21 cellular contexts compared by ENCODE assay signal in the genomic region with DNA sequence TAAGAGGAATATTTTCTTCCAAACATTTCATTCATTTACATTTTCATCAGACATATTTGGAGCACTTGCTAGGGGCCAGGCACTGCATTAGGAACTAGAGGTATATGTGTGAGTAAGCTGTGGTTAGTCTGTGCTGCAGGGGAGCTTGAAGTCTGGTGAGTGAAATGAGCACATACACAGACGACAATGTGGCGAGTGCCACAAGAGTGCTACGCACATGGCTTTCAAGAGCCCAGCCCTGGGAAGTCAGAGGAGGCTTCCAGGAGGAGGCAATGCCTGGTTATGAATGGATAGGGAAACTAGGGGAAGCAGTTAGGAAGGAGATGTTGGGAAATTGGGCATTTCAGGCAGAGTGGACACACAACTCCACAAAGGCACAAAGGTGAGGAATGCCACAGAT.
DNase-seq lines count a peak whose midpoint lies in the region; ATAC-seq, FAIRE-seq and TF ChIP-seq lines count a peak whose summit lies in the region.
"Had no signal": no experiment of that assay in that cellular context is flagged by ENCODE, and none has a peak within 500 bp of the region (broad histone marks: within the 10 kb centered on the region; RNA-seq: fewer than 3 reads in every experiment).

No MANE protein-coding gene starts in this region.

- H4K8ac ChIP-seq in IMR-90 (ENCODE audit: low read depth in 2 of 2, low read length in 2 of 2) = no peak overlapping the region
- no peak overlapping the region for H4K8ac ChIP-seq in neuronal stem cell (ENCODE audit: low read depth, low read length)

- no peak overlapping the region for H2BK120ac ChIP-seq in IMR-90 (ENCODE audit: low read depth, low read length)
- no peak overlapping the region for H2BK120ac ChIP-seq in neuronal stem cell (ENCODE audit: low read depth, low read length)

- H2AK5ac ChIP-seq in IMR-90 (ENCODE audit: low read depth, low read length) = no peak overlapping the region
- H2AK5ac ChIP-seq in neuronal stem cell (ENCODE audit: low read depth, low read length) = no peak overlapping the region

- H3K9me1 ChIP-seq in IMR-90 (ENCODE audit: insufficient read depth, low read length) = no peaks in the 10 kb centered on the region

- H4K5ac ChIP-seq in IMR-90 (ENCODE audit: low read depth, low read length) = no peak overlapping the region

- H3K9ac ChIP-seq in IMR-90 (ENCODE audit: low read depth, low read length) = no peak overlapping the region
- no peak overlapping the region for H3K9ac ChIP-seq in GM12878 (ENCODE audit: control insufficient read depth, insufficient read depth, low read length)
- no peak overlapping the region for H3K9ac ChIP-seq in neuronal stem cell (ENCODE audit: low read depth, low read length, poor library complexity)
- H3K9ac ChIP-seq: BLaER1 treated with 17β-estradiol and CSF1 and Interleukin-3, amounts not matched to agents 10 nM and 100 nM had no signal

- TF ChIP-seq EP300 in GM12878 (IDR thresholded peaks at IDR 0.05; ENCODE audit: borderline replicate concordance in 1 of 2, control insufficient read depth in 1 of 2, low read depth in 2 of 2, low read length in 2 of 2) = no peak
- TF ChIP-seq EP300 in stomach (IDR thresholded peaks at IDR 0.05) = no peak

- 63% methylated on average over 2 of the region's 3 CpGs; no CpG with 5 or more reads in 1 of the 2 experiments for WGBS in IMR-90 (ENCODE audit: extremely low coverage in 2 of 2, insufficient read length in 1 of 2), 2 experiments
- WGBS in GM12878 (ENCODE audit: insufficient coverage, insufficient replicate concordance, low lambda C conversion rate, missing lambda C conversion rate) = 0% methylated on average over 3 of the region's 3 CpGs
- no CpG with 5 or more reads among the region's 3 CpGs for WGBS in neuronal stem cell (ENCODE audit: extremely low coverage in 2 of 2, insufficient read length in 2 of 2, insufficient replicate concordance in 1 of 2), 2 donors
- 84% methylated on average over 3 of the region's 3 CpGs for WGBS in right cardiac atrium
- WGBS in stomach, 5 donors = 64 to 93% (median 84%) methylated on average over 3 of the region's 3 CpGs

- no peak for FAIRE-seq in GM12878 (lab: Jason Lieb, UNC)
- FAIRE-seq: A204.1, G401.6, GM12892, GM18507 had no signal

- no peak overlapping the region for H2BK5ac ChIP-seq in IMR-90 (ENCODE audit: low read depth, low read length, poor library complexity, severe bottlenecking)
- H2BK5ac ChIP-seq in neuronal stem cell (ENCODE audit: low read length) = no peak overlapping the region

- H3K18ac ChIP-seq in IMR-90 (ENCODE audit: low read depth, low read length) (no peak overlapping the region), neuronal stem cell (ENCODE audit: low read length) (peak overlapping the region; percentile 8)

- H3K4ac ChIP-seq in IMR-90 (ENCODE audit: low read depth, low read length) (no peak overlapping the region), neuronal stem cell (ENCODE audit: low read length) (no peak overlapping the region)

- H4K91ac ChIP-seq in IMR-90 (ENCODE audit: insufficient read depth, low read depth, low read length) = no peak overlapping the region
- H4K91ac ChIP-seq in neuronal stem cell (ENCODE audit: low read depth, low read length, poor library complexity) = no peak overlapping the region

- H3K23ac ChIP-seq in IMR-90 (ENCODE audit: low read depth, low read length) (no peak overlapping the region), neuronal stem cell (ENCODE audit: low read depth, low read length, poor library complexity) (no peak overlapping the region)

- H3K9me3 ChIP-seq in IMR-90 (ENCODE audit: control insufficient read depth, insufficient read depth, low read length) (no peaks in the 10 kb centered on the region), GM12878 (replicated peaks; ENCODE audit: control insufficient read depth, insufficient read depth, low read length) (no peaks in the 10 kb centered on the region; the same call in 2 of the 3 replicates), neuronal stem cell (replicated peaks in 1 of 2; ENCODE audit: control insufficient read depth in 2 of 2, insufficient read depth in 1 of 2, low read depth in 1 of 2, low read length in 2 of 2) (peaks cover 0 to 3% of the 10 kb centered on the region in 2 donors), right cardiac atrium (ENCODE audit: control insufficient read depth, low read length) (peaks cover 2% of the 10 kb centered on the region), stomach (peaks cover 0 to 8% (median 4%) of the 10 kb centered on the region in 4 donors), vagina (no peaks in the 10 kb centered on the region)
- H3K9me3 ChIP-seq: Caco-2 had no signal

- ATAC-seq in IMR-90 (ENCODE audit: low read depth) (no peak), GM12878 (peak; percentile 56), right cardiac atrium (no peak)
- ATAC-seq: CD8-positive, alpha-beta T cell had no signal

- TF ChIP-seq CTCF in IMR-90 (conservative IDR thresholded peaks at IDR 0.05; ENCODE audit: low read depth, low read length) (no peak), GM12878 (IDR thresholded peaks at IDR 0.05 in 2 of 3, conservative IDR thresholded peaks at IDR 0.05 in 1 of 3; ENCODE audit: control insufficient read depth in 2 of 3, extremely low read depth in 1 of 3, insufficient read depth in 1 of 3, low read depth in 3 of 3, low read length in 3 of 3) (no peak), stomach (IDR thresholded peaks at IDR 0.05) (no peak), vagina (IDR thresholded peaks at IDR 0.05) (no peak)

- dilution Hi-C loops in IMR-90 (cut with HindIII; ENCODE audit: low sequenced_read_pairs, unreplicated experiment) = no loop called here

- H2BK15ac ChIP-seq in IMR-90 (ENCODE audit: low read depth, low read length) (no peak overlapping the region), neuronal stem cell (ENCODE audit: low read length) (no peak overlapping the region)

- H3K79me2 ChIP-seq in GM12878 (ENCODE audit: control insufficient read depth, insufficient read depth, low read length) = no peaks in the 10 kb centered on the region

- BruUV-seq in IMR-90 (replicated peaks; lab: Mats Ljungman, UMichigan) (no TSS peak), GM12878 (replicated peaks; lab: Mats Ljungman, UMichigan) (no TSS peak)

- H3K56ac ChIP-seq in IMR-90 (ENCODE audit: extremely low read depth, insufficient read depth, low read length) = no peak overlapping the region

- H3K4me2 ChIP-seq in IMR-90 (ENCODE audit: low read depth, low read length) (no peak overlapping the region), GM12878 (ENCODE audit: control insufficient read depth, insufficient read depth) (no peak overlapping the region), neuronal stem cell (ENCODE audit: insufficient read depth, low read length, poor library complexity, severe bottlenecking) (no peak overlapping the region)
- H3K4me2 ChIP-seq: BLaER1 treated with 17β-estradiol and CSF1 and Interleukin-3, amounts not matched to agents 10 nM and 100 nM had no signal

- TF ChIP-seq RAD21 in IMR-90 (IDR thresholded peaks at IDR 0.05; ENCODE audit: low read length) (no peak), GM12878 (IDR thresholded peaks at IDR 0.05; ENCODE audit: insufficient read depth, low read depth, low read length) (no peak)

- no peak overlapping the region for H3K14ac ChIP-seq in IMR-90 (replicated peaks; ENCODE audit: low read depth, low read length)
- H3K14ac ChIP-seq in neuronal stem cell (ENCODE audit: low read length) = no peak overlapping the region

- RAD21 ChIA-PET in GM12878 (lab: Charles Lee; ENCODE audit: unreplicated experiment) = no interaction called here

- intact Hi-C loops in IMR-90 (cut with micrococcal nuclease) (no loop called here), GM12878 (cut with micrococcal nuclease; ENCODE audit: unreplicated experiment) (no loop called here), right cardiac atrium (cut with DNase I) (no loop called here), stomach (cut with DNase I; ENCODE audit: low total_unique reads) (no loop called here), vagina (cut with DNase I) (no loop called here)

- H3K79me1 ChIP-seq in IMR-90 (ENCODE audit: low read depth in 1 of 2, low read length in 2 of 2) = no peaks in the 10 kb centered on the region
- no peaks in the 10 kb centered on the region for H3K79me1 ChIP-seq in neuronal stem cell (ENCODE audit: low read depth, low read length)

- H2AFZ ChIP-seq in IMR-90 (replicated peaks; ENCODE audit: low read length, poor library complexity) (peak overlapping the region; percentile 59), GM12878 (ENCODE audit: control insufficient read depth, low read depth, low read length) (no peak overlapping the region), neuronal stem cell (ENCODE audit: low read length) (no peak overlapping the region)

- H4K20me1 ChIP-seq in IMR-90 (ENCODE audit: insufficient read depth, low read length) (no peaks in the 10 kb centered on the region), GM12878 (ENCODE audit: control insufficient read depth, insufficient read depth) (no peaks in the 10 kb centered on the region)
- H4K20me1 ChIP-seq: BLaER1 treated with 17β-estradiol and CSF1 and Interleukin-3, amounts not matched to agents 10 nM and 100 nM had no signal

- no peaks in the 10 kb centered on the region for H3K4me1 ChIP-seq in IMR-90 (ENCODE audit: control insufficient read depth, insufficient read depth, low read length)
- H3K4me1 ChIP-seq in GM12878 (ENCODE audit: control insufficient read depth, insufficient read depth, low read length) = no peaks in the 10 kb centered on the region
- H3K4me1 ChIP-seq in neuronal stem cell (ENCODE audit: control insufficient read depth in 2 of 2, insufficient read depth in 1 of 2, low read depth in 1 of 2, low read length in 2 of 2) = peaks cover 0 to 2% of the 10 kb centered on the region in 2 donors
- H3K4me1 ChIP-seq in right cardiac atrium (ENCODE audit: control insufficient read depth, insufficient read depth, low read length) = no peaks in the 10 kb centered on the region
- no peaks in the 10 kb centered on the region for H3K4me1 ChIP-seq in stomach
- H3K4me1 ChIP-seq in vagina = no peaks in the 10 kb centered on the region
- H3K4me1 ChIP-seq: BLaER1 treated with 17β-estradiol and CSF1 and Interleukin-3, amounts not matched to agents 10 nM and 100 nM; Caco-2 had no signal

- H3K27me3 ChIP-seq in IMR-90 (ENCODE audit: control insufficient read depth, insufficient read depth, low read length) = peaks cover 3% of the 10 kb centered on the region; the same call in 1 of the 2 replicates
- H3K27me3 ChIP-seq in GM12878 (replicated peaks in 1 of 2; ENCODE audit: control insufficient read depth in 2 of 2, insufficient read depth in 2 of 2, low read length in 1 of 2) = peaks cover 2 to 3% of the 10 kb centered on the region in 2 experiments
- no peaks in the 10 kb centered on the region for H3K27me3 ChIP-seq in neuronal stem cell (ENCODE audit: control insufficient read depth in 3 of 3, insufficient read depth in 3 of 3, low read depth in 1 of 3, low read length in 3 of 3)
- H3K27me3 ChIP-seq in right cardiac atrium (ENCODE audit: control insufficient read depth, insufficient read depth) = no peaks in the 10 kb centered on the region
- peaks cover 0 to 25% (median 3%) of the 10 kb centered on the region in 3 donors for H3K27me3 ChIP-seq in stomach
- H3K27me3 ChIP-seq in vagina = no peaks in the 10 kb centered on the region
- H3K27me3 ChIP-seq: BLaER1 treated with 17β-estradiol and CSF1 and Interleukin-3, amounts not matched to agents 10 nM and 100 nM had no signal

- no peak overlapping the region for H3K4me3 ChIP-seq in IMR-90 (ENCODE audit: insufficient read depth, low read depth, low read length)
- no peak overlapping the region for H3K4me3 ChIP-seq in GM12878
- no peak overlapping the region for H3K4me3 ChIP-seq in neuronal stem cell (ENCODE audit: low read length in 2 of 2)
- no peak overlapping the region for H3K4me3 ChIP-seq in right cardiac atrium (ENCODE audit: low read length)
- H3K4me3 ChIP-seq in stomach = no peak overlapping the region
- H3K4me3 ChIP-seq in vagina = no peak overlapping the region
- H3K4me3 ChIP-seq: BLaER1 treated with 17β-estradiol and CSF1 and Interleukin-3, amounts not matched to agents 10 nM and 100 nM had no signal

- POLR2A ChIA-PET in IMR-90 (lab: Charles Lee; ENCODE audit: unreplicated experiment) (no interaction called here), GM12878 (lab: Charles Lee) (interaction anchor here (0.6 kb wide), 1 partner anchor 1594 kb away, joined by 3 read pairs; no protein-coding TSS in a partner anchor)

- DNase-seq in IMR-90 (no peak), GM12878 (ENCODE audit: low read depth, low spot score) (no peak), neuronal stem cell (ENCODE audit: low spot score) (no peak), right cardiac atrium (no peak), stomach (no peak), Ammon's horn (ENCODE audit: low spot score) (no peak), vagina (ENCODE audit: extremely low spot score in 2 of 2) (no peak)
- DNase-seq: 8988T; ACHN; Caco-2; Calu3; CD4-positive, alpha-beta T cell; CD8-positive, alpha-beta T cell; DMS79 treated with DMSO at 0.1 percent for 48 hours; GF-D8 had no signal

- SMC1A ChIA-PET in GM12878 (lab: Charles Lee; ENCODE audit: uncharacterized antibody, unreplicated experiment) = no interaction called here

- H2BK12ac ChIP-seq in neuronal stem cell (ENCODE audit: low read length) = no peak overlapping the region

- no peak overlapping the region for H2AK9ac ChIP-seq in IMR-90 (replicated peaks; ENCODE audit: low read depth, low read length, poor library complexity)

- H3K27ac ChIP-seq in IMR-90 (ENCODE audit: insufficient read depth, low read length) (no peak overlapping the region), GM12878 (ENCODE audit: control insufficient read depth, insufficient read depth) (no peak overlapping the region), neuronal stem cell (replicated peaks; ENCODE audit: low read length) (no peak overlapping the region), right cardiac atrium (ENCODE audit: low read length) (no peak overlapping the region), stomach (no peak overlapping the region), vagina (no peak overlapping the region)
- H3K27ac ChIP-seq: BLaER1 treated with 17β-estradiol and CSF1 and Interleukin-3, amounts not matched to agents 10 nM and 100 nM; C4-2B had no signal

- in situ Hi-C loops in IMR-90 (cut with MboI; ENCODE audit: low sequenced_read_pairs) (no loop called here), GM12878 (cut with MboI) (no loop called here)

- TF ChIP-seq POLR2A in IMR-90 (IDR thresholded peaks at IDR 0.05; ENCODE audit: low read depth, low read length) = no peak
- TF ChIP-seq POLR2A in GM12878 (IDR thresholded peaks at IDR 0.05; ENCODE audit: low read depth, low read length) = no peak
- TF ChIP-seq POLR2A in stomach (IDR thresholded peaks at IDR 0.05) = no peak
- TF ChIP-seq POLR2A in vagina (IDR thresholded peaks at IDR 0.05) = no peak

- H2BK20ac ChIP-seq in IMR-90 (ENCODE audit: low read depth, low read length) = no peak overlapping the region

- H3K36me3 ChIP-seq in IMR-90 (ENCODE audit: control insufficient read depth, insufficient read depth, low read length) (no peaks in the 10 kb centered on the region), GM12878 (ENCODE audit: control insufficient read depth in 2 of 2, insufficient read depth in 2 of 2, low read length in 1 of 2) (no peaks in the 10 kb centered on the region), neuronal stem cell (replicated peaks in 1 of 2; ENCODE audit: control insufficient read depth in 2 of 2, insufficient read depth in 2 of 2, low read length in 2 of 2) (no peaks in the 10 kb centered on the region), stomach (no peaks in the 10 kb centered on the region), vagina (no peaks in the 10 kb centered on the region)
- H3K36me3 ChIP-seq: BLaER1 treated with 17β-estradiol and CSF1 and Interleukin-3, amounts not matched to agents 10 nM and 100 nM had no signal

- CTCF ChIA-PET in IMR-90 (lab: Yijun Ruan, JAX) (no interaction called here), GM12878 (lab: Yijun Ruan, JAX) (no interaction called here)
